18 cellular contexts compared by ENCODE assay signal in genomic region chr2:71860381-71860926, GRCh38.
"Had no signal": no experiment of that assay in that cellular context is flagged by ENCODE, and none has a peak within 500 bp of the region (broad histone marks: within the 10 kb centered on the region; RNA-seq: fewer than 3 reads in every experiment).

No MANE protein-coding gene starts in this region.

- FAIRE-seq: RCC 7860 had no signal

- DNase-seq: KBM-7, MV-4-11, NCI-H1048, NCI-H1105, NCI-H1417, NCI-H1436 treated with DMSO at 0.1 percent for 48 hours, NCI-H1694, NCI-H187 treated with DMSO at 0.1 percent for 48 hours, NCI-H2029 treated with DMSO at 0.1 percent for 48 hours, NCI-H2107, NCI-H2227 treated with DMSO at 0.1 percent for 48 hours, NCI-H524, NCI-H526 treated with DMSO at 0.1 percent for 48 hours, NCI-H774, RPMI8226, SHP77, SK-N-SH had no signal
